In genomic region chr12:116559330-116560080, GRCh38 we compare ENCODE assay signal across 8 cellular contexts. TPM values are rescaled to one million over a fixed set of nuclear protein-coding genes. Genes with fewer than 3 reads are reported as not detected.
DNase-seq lines count a peak whose midpoint lies in the region; ATAC-seq, FAIRE-seq and TF ChIP-seq lines count a peak whose summit lies in the region.

Gene MAP1LC3B2 (plus strand): TSS chr12:116559381. CDS start chr12:116575943, 16,562 bp downstream.

- H3K4me2 ChIP-seq in GM12878 (ENCODE audit: control insufficient read depth, insufficient read depth), result peak within 1 kb of the TSS; percentile 92

- BruUV-seq in GM12878 (replicated peaks; lab: Mats Ljungman, UMichigan), result TSS peak; percentile 64

- peak within 1 kb of the TSS; percentile 18 for H2AFZ ChIP-seq in GM12878 (ENCODE audit: control insufficient read depth, low read depth, low read length)

- CTCF ChIA-PET in GM12878 (lab: Yijun Ruan, JAX), result interaction anchor here (1.0 to 2.8 kb wide), 8 partner anchors 9 to 222 kb away, joined by 3 to 23 read pairs (median 6); no protein-coding TSS in a partner anchor

- peaks cover 32% of the 10 kb centered on the region for H3K4me1 ChIP-seq in GM12878 (ENCODE audit: control insufficient read depth, insufficient read depth, low read length)
- no peaks in the 10 kb centered on the region for H3K4me1 ChIP-seq in kidney (ENCODE audit: control insufficient read depth in 1 of 2, insufficient read depth in 1 of 2, low read depth in 1 of 2, low read length in 2 of 2)

- peak; percentile 74 for DNase-seq in Ammon's horn (ENCODE audit: low spot score)
- peak; percentile 59 for DNase-seq in T1000 (lab: John Stamatoyannopoulos, UW)
- DNase-seq in GM12878 (ENCODE audit: low read depth, low spot score), result peak; percentile 97
- peak; percentile 89 for DNase-seq in kidney
- peak; percentile 18 to 36 for DNase-seq in stimulated activated CD4-positive, alpha-beta T cell treated with anti-CD3 and anti-CD28 coated beads, Interleukin-1b, Interleukin-23, amount 100 ng/mL, for 1 hour (ENCODE audit: low read depth in 2 of 2)
- no peak for DNase-seq in NCI-H226

- RAD21 ChIA-PET in GM12878 (lab: Charles Lee; ENCODE audit: unreplicated experiment), result interaction anchor here (0.6 to 4.5 kb wide), 18 partner anchors 8 to 499 kb away, joined by 3 to 64 read pairs (median 6); partner anchors contain the start of gene MED13L

- H3K9me3 ChIP-seq in GM12878 (replicated peaks; ENCODE audit: control insufficient read depth, insufficient read depth, low read length), result peaks cover 24% of the 10 kb centered on the region
- no peaks in the 10 kb centered on the region for H3K9me3 ChIP-seq in kidney (ENCODE audit: control insufficient read depth in 1 of 2, low read length in 2 of 2)

- H3K27ac ChIP-seq in GM12878 (ENCODE audit: control insufficient read depth, insufficient read depth) (peak within 1 kb of the TSS; percentile 90), kidney (ENCODE audit: low read depth in 2 of 2, low read length in 2 of 2) (no peak within 1 kb of the TSS)

- in situ Hi-C loops in GM12878 (cut with MboI), result no loop called here

- H3K36me3 ChIP-seq in GM12878 (ENCODE audit: control insufficient read depth in 2 of 2, insufficient read depth in 2 of 2, low read length in 1 of 2) (no peaks in the 10 kb centered on the region), kidney (ENCODE audit: control insufficient read depth in 1 of 2, insufficient read depth in 2 of 2, low read length in 2 of 2) (no peaks in the 10 kb centered on the region)

- SMC1A ChIA-PET in GM12878 (lab: Charles Lee; ENCODE audit: uncharacterized antibody, unreplicated experiment), result interaction anchor here (0.7 to 5.4 kb wide), 12 partner anchors 11 to 323 kb away, joined by 3 to 106 read pairs (median 4); no protein-coding TSS in a partner anchor

- peak within 1 kb of the TSS; percentile 35 for H3K4me3 ChIP-seq in GM12878
- no peak within 1 kb of the TSS for H3K4me3 ChIP-seq in kidney (ENCODE audit: low read length in 2 of 2)

- TF ChIP-seq POLR2A in GM12878 (IDR thresholded peaks at IDR 0.05; ENCODE audit: low read depth, low read length), result no peak

- intact Hi-C loops in GM12878 (cut with micrococcal nuclease; ENCODE audit: unreplicated experiment), result loop anchor here (1.0 to 2.0 kb wide), 5 partner anchors 22 to 282 kb away; partner anchors contain the start of gene MED13L
- intact Hi-C loops in kidney (cut with DNase I), result no loop called here

- POLR2A ChIA-PET in GM12878 (lab: Charles Lee), result interaction anchor here (0.5 to 4.1 kb wide), 11 partner anchors 11 to 283 kb away, joined by 3 to 47 read pairs (median 4); no protein-coding TSS in a partner anchor

- FAIRE-seq in GM12878 (lab: Jason Lieb, UNC) (peak; percentile 98), kidney (lab: Jason Lieb, UNC) (no peak)

- no peaks in the 10 kb centered on the region for H3K27me3 ChIP-seq in GM12878 (replicated peaks in 1 of 2; ENCODE audit: control insufficient read depth in 2 of 2, insufficient read depth in 2 of 2, low read length in 1 of 2)

- no peak for TF ChIP-seq CTCF in GM12878 (IDR thresholded peaks at IDR 0.05 in 2 of 3, conservative IDR thresholded peaks at IDR 0.05 in 1 of 3; ENCODE audit: control insufficient read depth in 2 of 3, extremely low read depth in 1 of 3, insufficient read depth in 1 of 3, low read depth in 3 of 3, low read length in 3 of 3)
- TF ChIP-seq CTCF in kidney (IDR thresholded peaks at IDR 0.05; ENCODE audit: borderline replicate concordance, extremely low read depth, insufficient read depth), result no peak

- TF ChIP-seq RAD21 in GM12878 (IDR thresholded peaks at IDR 0.05; ENCODE audit: insufficient read depth, low read depth, low read length), result no peak

- under 1% methylated on average over 14 of the region's 14 CpGs for WGBS in GM12878 (ENCODE audit: insufficient coverage, insufficient replicate concordance, low lambda C conversion rate, missing lambda C conversion rate)

- TF ChIP-seq EP300 in GM12878 (IDR thresholded peaks at IDR 0.05; ENCODE audit: borderline replicate concordance in 1 of 2, control insufficient read depth in 1 of 2, low read depth in 2 of 2, low read length in 2 of 2), result peak; percentile 93 to 100

- H3K9ac ChIP-seq in GM12878 (ENCODE audit: control insufficient read depth, insufficient read depth, low read length) (peak within 1 kb of the TSS; percentile 69), kidney (ENCODE audit: low read length in 2 of 2) (no peak within 1 kb of the TSS)

- ATAC-seq in GM19397 (IDR thresholded peaks at IDR 0.05; ENCODE audit: unreplicated experiment) (peak; percentile 82), HG03521 (IDR thresholded peaks at IDR 0.05; ENCODE audit: unreplicated experiment) (peak; percentile 70), GM12878 (peak; percentile 87)

- no peaks in the 10 kb centered on the region for H4K20me1 ChIP-seq in GM12878 (ENCODE audit: control insufficient read depth, insufficient read depth)

- H3K79me2 ChIP-seq in GM12878 (ENCODE audit: control insufficient read depth, insufficient read depth, low read length), result no peaks in the 10 kb centered on the region

TF ChIP-seq in GM12878, 131 proteins besides CTCF, POLR2A, EP300 and RAD21 (continues in another document):
- TF ChIP-seq TCF12 (IDR thresholded peaks at IDR 0.05; ENCODE audit: low read depth, low read length) (peak; percentile 99), ZNF24 (IDR thresholded peaks at IDR 0.05) (peak; percentile 57; the same call in 1 of the 2 replicates), SP1 (IDR thresholded peaks at IDR 0.05; ENCODE audit: low read depth, low read length) (peak; percentile 88), NRF1 (conservative IDR thresholded peaks at IDR 0.05; ENCODE audit: low read depth, low read length) (no peak), SMAD5 (IDR thresholded peaks at IDR 0.05; ENCODE audit: low read depth) (no peak), HDGF (IDR thresholded peaks at IDR 0.05) (no peak), BRCA1 (IDR thresholded peaks at IDR 0.05; ENCODE audit: low read depth, low read length) (no peak), BCL11A (IDR thresholded peaks at IDR 0.05; ENCODE audit: low read depth, low read length) (peak; percentile 97), MLLT1 (IDR thresholded peaks at IDR 0.05) (peak; percentile 91), PML (IDR thresholded peaks at IDR 0.05; ENCODE audit: low read length) (peak; percentile 95), HDAC6 (IDR thresholded peaks at IDR 0.05; ENCODE audit: unreplicated experiment) (no peak), RCOR1 (conservative IDR thresholded peaks at IDR 0.05; ENCODE audit: low read depth, low read length) (peak; percentile 97), SREBF1 (IDR thresholded peaks at IDR 0.05; ENCODE audit: low read length) (peak; percentile 97), TARDBP (IDR thresholded peaks at IDR 0.05; ENCODE audit: borderline replicate concordance) (peak; percentile 55; the same call in 1 of the 2 replicates), EGR1 (IDR thresholded peaks at IDR 0.05; ENCODE audit: borderline replicate concordance in 1 of 2, low read depth in 2 of 2, low read length in 2 of 2) (peak in 1 of 2 experiments; percentile 27; a peak in 1 of 3 replicates), FOXK2 (IDR thresholded peaks at IDR 0.05) (no peak)
- TF ChIP-seq, protein P1, sequence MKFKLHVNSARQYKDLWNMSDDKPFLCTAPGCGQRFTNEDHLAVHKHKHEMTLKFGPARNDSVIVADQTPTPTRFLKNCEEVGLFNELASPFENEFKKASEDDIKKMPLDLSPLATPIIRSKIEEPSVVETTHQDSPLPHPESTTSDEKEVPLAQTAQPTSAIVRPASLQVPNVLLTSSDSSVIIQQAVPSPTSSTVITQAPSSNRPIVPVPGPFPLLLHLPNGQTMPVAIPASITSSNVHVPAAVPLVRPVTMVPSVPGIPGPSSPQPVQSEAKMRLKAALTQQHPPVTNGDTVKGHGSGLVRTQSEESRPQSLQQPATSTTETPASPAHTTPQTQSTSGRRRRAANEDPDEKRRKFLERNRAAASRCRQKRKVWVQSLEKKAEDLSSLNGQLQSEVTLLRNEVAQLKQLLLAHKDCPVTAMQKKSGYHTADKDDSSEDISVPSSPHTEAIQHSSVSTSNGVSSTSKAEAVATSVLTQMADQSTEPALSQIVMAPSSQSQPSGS (IDR thresholded peaks at IDR 0.05; ENCODE audit: low read length), result peak; percentile 99

RNA-seq across cellular contexts. Expression of gene MAP1LC3B2, which starts in this region (rescaled TPM):
- total RNA-seq in GM12878 (2013; cell fraction: nucleolus; rRNA removed), result 13.5 and 16.8 TPM in 2 replicates
- total RNA-seq in GM12878 (2014; rRNA removed), result not detected in 2 replicates
- not detected in 2 replicates for total RNA-seq in GM12878 (2014; rRNA removed; fragmentation: Illumina TruSeq; extraction: Trizol)
- total RNA-seq in GM12878 (2021), result 1.8 TPM in 1 of 2 replicates, not detected in the other
- polyA plus RNA-seq in GM12878 (2011; ENCODE audit: low read depth), result 1.7 TPM
- polyA plus RNA-seq in GM12878 (2011; rRNA removed), result 1.6 and 2.2 TPM in 2 replicates
- polyA plus RNA-seq in GM12878 (2011; cell fraction: cytosol; rRNA removed), result 0.99 and 1.3 TPM in 2 replicates
- polyA plus RNA-seq in GM12878 (2011; cell fraction: nucleus; rRNA removed), result 5.0 and 6.6 TPM in 2 replicates
- 2.5 and 4.9 TPM in 2 replicates for polyA plus RNA-seq in GM12878 (2012)
- polyA plus RNA-seq in GM12878 (2014; fragmentation: Illumina TruSeq; extraction: Trizol), result 0.25 and 0.41 TPM in 2 replicates
- polyA plus RNA-seq in GM12878 (2014; fragmentation: Nextera tagmentation; extraction: Ambion mirVana), result under 1 TPM; 0.23 to 0.40 TPM
- 0.27 and 0.72 TPM in 2 replicates for polyA plus RNA-seq in GM12878 (2014; rRNA removed)
- 1 to 10 TPM; 2.7 TPM for polyA plus RNA-seq in GM12878 (2016; fragmentation: Nextera tagmentation; extraction: Ambion mirVana)
- 0.95 and 1.5 TPM in 2 replicates for polyA minus RNA-seq in GM12878 (2011; rRNA and poly(A)+ RNA removed)
- 2.8 TPM in 1 of 2 replicates, not detected in the other for polyA minus RNA-seq in GM12878 (2011; cell fraction: cytosol; rRNA and poly(A)+ RNA removed)
- not detected in 2 replicates for polyA minus RNA-seq in GM12878 (2011; cell fraction: nucleus; rRNA and poly(A)+ RNA removed)
- 2.1 TPM for total RNA-seq in kidney
- polyA plus RNA-seq in kidney (ENCODE audit: insufficient read depth, low read depth, low replicate concordance), result 4.5 TPM
